ENCODE assay signal across 8 cellular contexts in the genomic region with DNA sequence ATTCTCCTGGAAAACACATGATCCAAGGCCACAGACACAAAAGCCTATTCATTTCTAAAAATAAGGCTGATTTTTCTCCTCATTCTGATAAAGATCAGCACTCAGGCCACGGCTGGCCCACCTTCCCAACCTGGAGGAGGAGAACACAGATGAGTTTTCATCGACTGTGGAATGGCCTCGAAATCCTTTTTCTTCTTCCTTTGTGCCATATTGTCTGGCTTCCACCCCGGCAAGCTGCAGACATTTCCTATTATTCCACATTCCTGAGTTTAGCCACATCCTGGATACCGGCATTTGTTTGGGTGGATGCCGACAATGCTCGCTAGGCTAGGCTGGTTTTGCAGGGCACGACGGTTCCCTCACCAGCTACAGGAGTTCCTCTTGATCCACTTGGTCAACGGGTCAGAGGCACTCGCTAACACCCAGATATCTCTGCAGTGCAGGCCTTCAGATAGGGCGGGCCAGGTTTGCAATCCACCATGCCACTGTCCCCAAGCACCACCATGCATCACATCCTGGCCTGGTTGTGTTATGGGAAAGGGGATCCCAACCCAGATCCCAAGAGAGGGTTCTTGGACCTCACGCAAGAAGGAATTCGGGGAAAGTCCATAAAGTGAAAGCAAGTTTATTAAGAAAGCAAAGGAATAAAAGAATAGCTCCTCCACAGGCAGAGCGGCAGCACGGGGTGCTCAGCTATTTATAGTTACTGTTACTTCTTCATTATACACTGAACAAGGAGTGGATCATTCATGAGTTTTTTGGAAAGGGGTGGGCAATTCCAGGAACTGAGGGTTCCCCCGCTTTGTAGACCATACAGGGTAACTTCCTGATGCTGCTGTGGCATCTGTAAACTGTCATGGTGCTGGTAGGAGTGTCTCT. TPM values are rescaled to one million over a fixed set of nuclear protein-coding genes. Genes with fewer than 3 reads are reported as not detected.
A peak's percentile ranks its signal among the peaks of the same experiment; 100 is the strongest.
DNase-seq lines count a peak whose midpoint lies in the region; ATAC-seq and TF ChIP-seq lines count a peak whose summit lies in the region.

No MANE protein-coding gene starts in this region.

- H3K27me3 ChIP-seq in HCT116 (ENCODE audit: insufficient read depth, low read length) (no peaks in the 10 kb centered on the region), skeletal muscle tissue (ENCODE audit: control insufficient read depth in 3 of 3, insufficient read depth in 3 of 3, low read length in 3 of 3) (no peaks in the 10 kb centered on the region)

- H2AFZ ChIP-seq in HCT116 (ENCODE audit: low read depth, low read length, poor library complexity, severe bottlenecking): no peak overlapping the region

- no peaks in the 10 kb centered on the region for H3K9me2 ChIP-seq in HCT116 (ENCODE audit: insufficient read depth)

- no peaks in the 10 kb centered on the region for H4K20me1 ChIP-seq in HCT116 (ENCODE audit: insufficient read depth)

- DNase-seq in HCT116 (ENCODE audit: low read depth, low spot score) (no peak), UCSD-AML1 (lab: John Stamatoyannopoulos, UW; ENCODE audit: unreplicated experiment) (peak; percentile 61), fibroblast of villous mesenchyme (ENCODE audit: low read depth) (peak; percentile 81), iPS-NIHi7 (ENCODE audit: extremely low spot score) (no peak), NCI-H526 treated with DMSO at 0.1 percent for 48 hours (lab: John Stamatoyannopoulos, UW) (no peak)

- peaks cover 9 to 26% of the 10 kb centered on the region in 2 experiments; a peak in 3 of 4 replicates for H3K4me1 ChIP-seq in HCT116 (ENCODE audit: control insufficient read depth in 1 of 2, insufficient read depth in 2 of 2, low read length in 2 of 2)
- H3K4me1 ChIP-seq in skeletal muscle tissue (ENCODE audit: control insufficient read depth in 3 of 3, insufficient read depth in 3 of 3, low read length in 3 of 3): peaks cover 10 to 20% (median 13%) of the 10 kb centered on the region in 3 donors

- intact Hi-C loops in HCT116 (cut with micrococcal nuclease): no loop called here

- ATAC-seq in HCT116 (no peak), GM18909 (IDR thresholded peaks at IDR 0.05; ENCODE audit: poor library complexity, unreplicated experiment) (no peak), GM18873 (IDR thresholded peaks at IDR 0.05; ENCODE audit: low FRiP score, unreplicated experiment) (no peak)

- H3K9ac ChIP-seq in HCT116 (ENCODE audit: low read length) (no peak overlapping the region), skeletal muscle tissue (ENCODE audit: low read depth in 1 of 3, low read length in 3 of 3) (no peak overlapping the region)

- no TSS peak for BruUV-seq in HCT116 (replicated peaks; lab: Mats Ljungman, UMichigan)

- CTCF ChIA-PET in HCT116 (lab: Charles Lee): no interaction called here

- H3K4me2 ChIP-seq in HCT116 (ENCODE audit: low read length): peak overlapping the region; percentile 15

- H3K4me3 ChIP-seq in HCT116 (replicated peaks in 1 of 2; ENCODE audit: low read depth in 1 of 2, low read length in 2 of 2) (no peak overlapping the region), fibroblast of villous mesenchyme (ENCODE audit: low read depth, low read length) (no peak overlapping the region), skeletal muscle tissue (ENCODE audit: low read length in 3 of 3) (peak overlapping the region in 2 of 3 donors; percentile 19 to 58)

- H3K36me3 ChIP-seq in HCT116 (ENCODE audit: control insufficient read depth in 1 of 2, insufficient read depth in 2 of 2, low read length in 2 of 2) (no peaks in the 10 kb centered on the region), skeletal muscle tissue (ENCODE audit: control insufficient read depth in 3 of 3, insufficient read depth in 3 of 3, low read length in 3 of 3) (no peaks in the 10 kb centered on the region)

- POLR2A ChIA-PET in HCT116 (lab: Charles Lee): interaction anchor here (1.2 kb wide), 1 partner anchor 21 kb away, joined by 4 read pairs; a partner anchor contains a TSS

- TF ChIP-seq RAD21 in HCT116 (IDR thresholded peaks at IDR 0.05; ENCODE audit: low read depth): no peak

- no peak for TF ChIP-seq CTCF in HCT116 (IDR thresholded peaks at IDR 0.05 in 2 of 3, conservative IDR thresholded peaks at IDR 0.05 in 1 of 3; ENCODE audit: borderline replicate concordance in 1 of 3, insufficient read depth in 1 of 3, low read depth in 2 of 3, low read length in 2 of 3)
- TF ChIP-seq CTCF in fibroblast of villous mesenchyme (IDR thresholded peaks at IDR 0.05; ENCODE audit: insufficient read depth, low read depth, low read length): no peak

- H3K79me2 ChIP-seq in HCT116 (ENCODE audit: insufficient read depth, low read length): peaks cover 6% of the 10 kb centered on the region; the same call in 1 of the 2 replicates

- H3K27ac ChIP-seq in HCT116 (ENCODE audit: low read depth, low read length): no peak overlapping the region
- peak overlapping the region; percentile 46 for H3K27ac ChIP-seq in skeletal muscle tissue (ENCODE audit: low read depth, low read length)

- RAD21 ChIA-PET in HCT116 (lab: Charles Lee; ENCODE audit: low non-redundant PET in 1 of 2, low total read pairs in 2 of 2, uncharacterized antibody in 2 of 2, unreplicated experiment in 2 of 2): no interaction called here

- TF ChIP-seq POLR2A in HCT116 (IDR thresholded peaks at IDR 0.05; ENCODE audit: borderline replicate concordance, extremely low read depth, insufficient read depth, insufficient read length): no peak

- H3K9me3 ChIP-seq in HCT116 (ENCODE audit: control insufficient read depth in 1 of 2, insufficient read depth in 1 of 2, low read depth in 1 of 2, low read length in 2 of 2): no peaks in the 10 kb centered on the region
- no peaks in the 10 kb centered on the region for H3K9me3 ChIP-seq in skeletal muscle tissue (ENCODE audit: control insufficient read depth in 3 of 3, low read length in 3 of 3)

TF ChIP-seq in HCT116, 20 proteins besides CTCF, POLR2A, EP300 and RAD21 (continues in another document):
- TF ChIP-seq EZH2 (IDR thresholded peaks at IDR 0.05) (no peak), SP1 (IDR thresholded peaks at IDR 0.05; ENCODE audit: low read depth) (no peak), CBX3 (IDR thresholded peaks at IDR 0.05; ENCODE audit: low read depth) (no peak), EZH2phosphoT487 (IDR thresholded peaks at IDR 0.05; ENCODE audit: borderline replicate concordance) (no peak)
- TF ChIP-seq, protein P1, sequence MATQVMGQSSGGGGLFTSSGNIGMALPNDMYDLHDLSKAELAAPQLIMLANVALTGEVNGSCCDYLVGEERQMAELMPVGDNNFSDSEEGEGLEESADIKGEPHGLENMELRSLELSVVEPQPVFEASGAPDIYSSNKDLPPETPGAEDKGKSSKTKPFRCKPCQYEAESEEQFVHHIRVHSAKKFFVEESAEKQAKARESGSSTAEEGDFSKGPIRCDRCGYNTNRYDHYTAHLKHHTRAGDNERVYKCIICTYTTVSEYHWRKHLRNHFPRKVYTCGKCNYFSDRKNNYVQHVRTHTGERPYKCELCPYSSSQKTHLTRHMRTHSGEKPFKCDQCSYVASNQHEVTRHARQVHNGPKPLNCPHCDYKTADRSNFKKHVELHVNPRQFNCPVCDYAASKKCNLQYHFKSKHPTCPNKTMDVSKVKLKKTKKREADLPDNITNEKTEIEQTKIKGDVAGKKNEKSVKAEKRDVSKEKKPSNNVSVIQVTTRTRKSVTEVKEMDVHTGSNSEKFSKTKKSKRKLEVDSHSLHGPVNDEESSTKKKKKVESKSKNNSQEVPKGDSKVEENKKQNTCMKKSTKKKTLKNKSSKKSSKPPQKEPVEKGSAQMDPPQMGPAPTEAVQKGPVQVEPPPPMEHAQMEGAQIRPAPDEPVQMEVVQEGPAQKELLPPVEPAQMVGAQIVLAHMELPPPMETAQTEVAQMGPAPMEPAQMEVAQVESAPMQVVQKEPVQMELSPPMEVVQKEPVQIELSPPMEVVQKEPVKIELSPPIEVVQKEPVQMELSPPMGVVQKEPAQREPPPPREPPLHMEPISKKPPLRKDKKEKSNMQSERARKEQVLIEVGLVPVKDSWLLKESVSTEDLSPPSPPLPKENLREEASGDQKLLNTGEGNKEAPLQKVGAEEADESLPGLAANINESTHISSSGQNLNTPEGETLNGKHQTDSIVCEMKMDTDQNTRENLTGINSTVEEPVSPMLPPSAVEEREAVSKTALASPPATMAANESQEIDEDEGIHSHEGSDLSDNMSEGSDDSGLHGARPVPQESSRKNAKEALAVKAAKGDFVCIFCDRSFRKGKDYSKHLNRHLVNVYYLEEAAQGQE (IDR thresholded peaks at IDR 0.05; ENCODE audit: low read depth): no peak
- TF ChIP-seq, protein P2, sequence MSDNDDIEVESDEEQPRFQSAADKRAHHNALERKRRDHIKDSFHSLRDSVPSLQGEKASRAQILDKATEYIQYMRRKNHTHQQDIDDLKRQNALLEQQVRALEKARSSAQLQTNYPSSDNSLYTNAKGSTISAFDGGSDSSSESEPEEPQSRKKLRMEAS (IDR thresholded peaks at IDR 0.05): no peak
- TF ChIP-seq, protein P3, sequence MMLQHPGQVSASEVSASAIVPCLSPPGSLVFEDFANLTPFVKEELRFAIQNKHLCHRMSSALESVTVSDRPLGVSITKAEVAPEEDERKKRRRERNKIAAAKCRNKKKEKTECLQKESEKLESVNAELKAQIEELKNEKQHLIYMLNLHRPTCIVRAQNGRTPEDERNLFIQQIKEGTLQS (IDR thresholded peaks at IDR 0.05): no peak

RNA-seq across cellular contexts. Expression of a gene that starts 4.2 kb away (rescaled TPM):
- 100 TPM for total RNA-seq in HCT116 (2021; ENCODE audit: unreplicated experiment)
- 129 TPM in 2 replicates for polyA plus RNA-seq in HCT116 (2012)
- 79.9 and 92.1 TPM in 2 replicates for total RNA-seq in fibroblast of villous mesenchyme
- total RNA-seq in skeletal muscle tissue: 59.5 TPM

RNA-seq across cellular contexts. Expression of a gene that starts 8.0 kb away (rescaled TPM):
- total RNA-seq in HCT116 (2021; ENCODE audit: unreplicated experiment) (not detected), fibroblast of villous mesenchyme (not detected in 2 replicates), skeletal muscle tissue (1.0 TPM)
- polyA plus RNA-seq in HCT116 (2012): 0.05 and 0.10 TPM in 2 replicates

RNA-seq across cellular contexts. Expression of a gene that starts 20.9 kb away (rescaled TPM):
- 72.8 TPM for total RNA-seq in HCT116 (2021; ENCODE audit: unreplicated experiment)
- 61.6 and 66.2 TPM in 2 replicates for polyA plus RNA-seq in HCT116 (2012)
- 27.2 and 27.7 TPM in 2 replicates for total RNA-seq in fibroblast of villous mesenchyme
- 28.2 TPM for total RNA-seq in skeletal muscle tissue

RNA-seq across cellular contexts. Expression of a gene that starts 30.2 kb away (rescaled TPM):
- total RNA-seq in HCT116 (2021; ENCODE audit: unreplicated experiment): 88.2 TPM
- 79.7 and 80.1 TPM in 2 replicates for polyA plus RNA-seq in HCT116 (2012)
- 37.7 and 38.9 TPM in 2 replicates for total RNA-seq in fibroblast of villous mesenchyme
- total RNA-seq in skeletal muscle tissue: 41.2 TPM

RNA-seq across cellular contexts. Expression of a gene that starts 31.4 kb away (rescaled TPM):
- total RNA-seq in HCT116 (2021; ENCODE audit: unreplicated experiment) (129 TPM), fibroblast of villous mesenchyme (61.2 and 85.1 TPM in 2 replicates), skeletal muscle tissue (38.6 TPM)
- polyA plus RNA-seq in HCT116 (2012): 110 and 112 TPM in 2 replicates

Comparison
In these comparisons a context has a peak if more than half of its experiments do, and no peak if none do; other contexts are left out.
1. DNase-seq: peak in UCSD-AML1 (single experiment) and fibroblast of villous mesenchyme (single experiment); none in HCT116 (single experiment), iPS-NIHi7 (single experiment) and NCI-H526 treated with DMSO at 0.1 percent for 48 hours (single experiment).
2. H3K4me3 ChIP-seq: peak in skeletal muscle tissue (2 of 3); none in HCT116 (0 of 2) and fibroblast of villous mesenchyme (single experiment).